Comparison of ENCODE assay signal across 2 cellular contexts in the genomic region with DNA sequence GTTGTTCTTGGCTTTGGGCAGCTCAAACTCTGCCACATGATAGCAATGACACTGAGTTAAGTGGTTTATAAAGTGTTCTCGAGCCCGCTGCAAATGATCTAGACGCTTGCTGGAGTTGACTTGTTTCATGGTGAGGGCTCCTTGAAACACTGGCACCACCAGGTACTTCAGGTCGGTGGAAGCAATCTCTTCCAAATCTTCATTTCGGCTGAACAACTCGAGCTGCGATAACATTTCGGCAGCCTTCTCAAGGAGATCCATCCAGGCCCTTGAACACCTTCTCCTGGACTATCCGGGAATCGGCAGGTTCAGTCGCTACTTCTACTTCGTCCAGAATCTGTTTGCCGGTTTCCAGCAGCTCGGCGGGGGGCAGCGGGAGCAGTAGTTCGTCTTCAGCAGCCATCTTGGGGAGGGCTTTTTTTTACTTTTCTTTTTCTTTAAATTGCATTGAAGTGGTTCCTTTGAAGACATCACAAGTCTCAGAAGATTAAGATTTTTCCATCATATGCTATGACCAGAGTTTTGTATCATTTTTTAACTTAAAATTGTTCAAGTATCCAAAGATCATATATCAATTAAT.
A peak's percentile ranks its signal among the peaks of the same experiment; 100 is the strongest.
TF ChIP-seq lines count a peak whose summit lies in the region.

No MANE protein-coding gene starts in this region.

TF ChIP-seq in GM23338, 12 proteins besides CTCF, POLR2A, EP300 and RAD21 (continues in another document):
- no peak for TF ChIP-seq POLR2AphosphoS5 (IDR thresholded peaks at IDR 0.05; ENCODE audit: low read depth)
- no peak for TF ChIP-seq EZH2 (IDR thresholded peaks at IDR 0.05; ENCODE audit: low read depth, unreplicated experiment)
- no peak for TF ChIP-seq ZNF331 (CRISPR knock-in tag; IDR thresholded peaks at IDR 0.05; ENCODE audit: low read depth)
- TF ChIP-seq EZH2phosphoT487 (IDR thresholded peaks at IDR 0.05; ENCODE audit: unreplicated experiment): no peak
- TF ChIP-seq ZNF114 (CRISPR knock-in tag; IDR thresholded peaks at IDR 0.05): no peak
- TF ChIP-seq, protein P1, sequence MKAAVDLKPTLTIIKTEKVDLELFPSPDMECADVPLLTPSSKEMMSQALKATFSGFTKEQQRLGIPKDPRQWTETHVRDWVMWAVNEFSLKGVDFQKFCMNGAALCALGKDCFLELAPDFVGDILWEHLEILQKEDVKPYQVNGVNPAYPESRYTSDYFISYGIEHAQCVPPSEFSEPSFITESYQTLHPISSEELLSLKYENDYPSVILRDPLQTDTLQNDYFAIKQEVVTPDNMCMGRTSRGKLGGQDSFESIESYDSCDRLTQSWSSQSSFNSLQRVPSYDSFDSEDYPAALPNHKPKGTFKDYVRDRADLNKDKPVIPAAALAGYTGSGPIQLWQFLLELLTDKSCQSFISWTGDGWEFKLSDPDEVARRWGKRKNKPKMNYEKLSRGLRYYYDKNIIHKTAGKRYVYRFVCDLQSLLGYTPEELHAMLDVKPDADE (IDR thresholded peaks at IDR 0.05): no peak
- TF ChIP-seq NANOG (IDR thresholded peaks at IDR 0.05; ENCODE audit: borderline replicate concordance): no peak
- no peak for TF ChIP-seq STAT1 (IDR thresholded peaks at IDR 0.05; ENCODE audit: unreplicated experiment)
- TF ChIP-seq CREB1 (CRISPR knock-in tag; IDR thresholded peaks at IDR 0.05; ENCODE audit: low read depth): no peak
- TF ChIP-seq, protein P2, sequence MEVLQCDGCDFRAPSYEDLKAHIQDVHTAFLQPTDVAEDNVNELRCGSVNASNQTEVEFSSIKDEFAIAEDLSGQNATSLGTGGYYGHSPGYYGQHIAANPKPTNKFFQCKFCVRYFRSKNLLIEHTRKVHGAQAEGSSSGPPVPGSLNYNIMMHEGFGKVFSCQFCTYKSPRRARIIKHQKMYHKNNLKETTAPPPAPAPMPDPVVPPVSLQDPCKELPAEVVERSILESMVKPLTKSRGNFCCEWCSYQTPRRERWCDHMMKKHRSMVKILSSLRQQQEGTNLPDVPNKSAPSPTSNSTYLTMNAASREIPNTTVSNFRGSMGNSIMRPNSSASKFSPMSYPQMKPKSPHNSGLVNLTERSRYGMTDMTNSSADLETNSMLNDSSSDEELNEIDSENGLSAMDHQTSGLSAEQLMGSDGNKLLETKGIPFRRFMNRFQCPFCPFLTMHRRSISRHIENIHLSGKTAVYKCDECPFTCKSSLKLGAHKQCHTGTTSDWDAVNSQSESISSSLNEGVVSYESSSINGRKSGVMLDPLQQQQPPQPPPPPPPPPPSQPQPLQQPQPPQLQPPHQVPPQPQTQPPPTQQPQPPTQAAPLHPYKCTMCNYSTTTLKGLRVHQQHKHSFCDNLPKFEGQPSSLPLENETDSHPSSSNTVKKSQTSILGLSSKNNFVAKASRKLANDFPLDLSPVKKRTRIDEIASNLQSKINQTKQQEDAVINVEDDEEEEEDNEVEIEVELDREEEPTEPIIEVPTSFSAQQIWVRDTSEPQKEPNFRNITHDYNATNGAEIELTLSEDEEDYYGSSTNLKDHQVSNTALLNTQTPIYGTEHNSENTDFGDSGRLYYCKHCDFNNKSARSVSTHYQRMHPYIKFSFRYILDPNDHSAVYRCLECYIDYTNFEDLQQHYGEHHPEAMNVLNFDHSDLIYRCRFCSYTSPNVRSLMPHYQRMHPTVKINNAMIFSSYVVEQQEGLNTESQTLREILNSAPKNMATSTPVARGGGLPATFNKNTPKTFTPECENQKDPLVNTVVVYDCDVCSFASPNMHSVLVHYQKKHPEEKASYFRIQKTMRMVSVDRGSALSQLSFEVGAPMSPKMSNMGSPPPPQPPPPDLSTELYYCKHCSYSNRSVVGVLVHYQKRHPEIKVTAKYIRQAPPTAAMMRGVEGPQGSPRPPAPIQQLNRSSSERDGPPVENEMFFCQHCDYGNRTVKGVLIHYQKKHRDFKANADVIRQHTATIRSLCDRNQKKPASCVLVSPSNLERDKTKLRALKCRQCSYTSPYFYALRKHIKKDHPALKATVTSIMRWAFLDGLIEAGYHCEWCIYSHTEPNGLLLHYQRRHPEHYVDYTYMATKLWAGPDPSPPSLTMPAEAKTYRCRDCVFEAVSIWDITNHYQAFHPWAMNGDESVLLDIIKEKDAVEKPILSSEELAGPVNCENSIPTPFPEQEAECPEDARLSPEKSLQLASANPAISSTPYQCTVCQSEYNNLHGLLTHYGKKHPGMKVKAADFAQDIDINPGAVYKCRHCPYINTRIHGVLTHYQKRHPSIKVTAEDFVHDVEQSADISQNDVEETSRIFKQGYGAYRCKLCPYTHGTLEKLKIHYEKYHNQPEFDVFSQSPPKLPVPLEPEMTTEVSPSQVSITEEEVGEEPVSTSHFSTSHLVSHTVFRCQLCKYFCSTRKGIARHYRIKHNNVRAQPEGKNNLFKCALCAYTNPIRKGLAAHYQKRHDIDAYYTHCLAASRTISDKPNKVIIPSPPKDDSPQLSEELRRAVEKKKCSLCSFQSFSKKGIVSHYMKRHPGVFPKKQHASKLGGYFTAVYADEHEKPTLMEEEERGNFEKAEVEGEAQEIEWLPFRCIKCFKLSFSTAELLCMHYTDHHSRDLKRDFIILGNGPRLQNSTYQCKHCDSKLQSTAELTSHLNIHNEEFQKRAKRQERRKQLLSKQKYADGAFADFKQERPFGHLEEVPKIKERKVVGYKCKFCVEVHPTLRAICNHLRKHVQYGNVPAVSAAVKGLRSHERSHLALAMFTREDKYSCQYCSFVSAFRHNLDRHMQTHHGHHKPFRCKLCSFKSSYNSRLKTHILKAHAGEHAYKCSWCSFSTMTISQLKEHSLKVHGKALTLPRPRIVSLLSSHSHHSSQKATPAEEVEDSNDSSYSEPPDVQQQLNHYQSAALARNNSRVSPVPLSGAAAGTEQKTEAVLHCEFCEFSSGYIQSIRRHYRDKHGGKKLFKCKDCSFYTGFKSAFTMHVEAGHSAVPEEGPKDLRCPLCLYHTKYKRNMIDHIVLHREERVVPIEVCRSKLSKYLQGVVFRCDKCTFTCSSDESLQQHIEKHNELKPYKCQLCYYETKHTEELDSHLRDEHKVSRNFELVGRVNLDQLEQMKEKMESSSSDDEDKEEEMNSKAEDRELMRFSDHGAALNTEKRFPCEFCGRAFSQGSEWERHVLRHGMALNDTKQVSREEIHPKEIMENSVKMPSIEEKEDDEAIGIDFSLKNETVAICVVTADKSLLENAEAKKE (CRISPR knock-in tag; IDR thresholded peaks at IDR 0.05): no peak
- TF ChIP-seq JUNB (IDR thresholded peaks at IDR 0.05; ENCODE audit: unreplicated experiment): no peak

TF ChIP-seq in H1, 55 proteins besides CTCF, POLR2A, EP300 and RAD21:
- peak; percentile 77; the same call in 1 of the 2 replicates for TF ChIP-seq YY1 (IDR thresholded peaks at IDR 0.05; ENCODE audit: low read depth, low read length)
- TF ChIP-seq, protein P3, sequence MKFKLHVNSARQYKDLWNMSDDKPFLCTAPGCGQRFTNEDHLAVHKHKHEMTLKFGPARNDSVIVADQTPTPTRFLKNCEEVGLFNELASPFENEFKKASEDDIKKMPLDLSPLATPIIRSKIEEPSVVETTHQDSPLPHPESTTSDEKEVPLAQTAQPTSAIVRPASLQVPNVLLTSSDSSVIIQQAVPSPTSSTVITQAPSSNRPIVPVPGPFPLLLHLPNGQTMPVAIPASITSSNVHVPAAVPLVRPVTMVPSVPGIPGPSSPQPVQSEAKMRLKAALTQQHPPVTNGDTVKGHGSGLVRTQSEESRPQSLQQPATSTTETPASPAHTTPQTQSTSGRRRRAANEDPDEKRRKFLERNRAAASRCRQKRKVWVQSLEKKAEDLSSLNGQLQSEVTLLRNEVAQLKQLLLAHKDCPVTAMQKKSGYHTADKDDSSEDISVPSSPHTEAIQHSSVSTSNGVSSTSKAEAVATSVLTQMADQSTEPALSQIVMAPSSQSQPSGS (IDR thresholded peaks at IDR 0.05; ENCODE audit: low read length): no peak
